7 cellular contexts compared by ENCODE assay signal in the genomic region with DNA sequence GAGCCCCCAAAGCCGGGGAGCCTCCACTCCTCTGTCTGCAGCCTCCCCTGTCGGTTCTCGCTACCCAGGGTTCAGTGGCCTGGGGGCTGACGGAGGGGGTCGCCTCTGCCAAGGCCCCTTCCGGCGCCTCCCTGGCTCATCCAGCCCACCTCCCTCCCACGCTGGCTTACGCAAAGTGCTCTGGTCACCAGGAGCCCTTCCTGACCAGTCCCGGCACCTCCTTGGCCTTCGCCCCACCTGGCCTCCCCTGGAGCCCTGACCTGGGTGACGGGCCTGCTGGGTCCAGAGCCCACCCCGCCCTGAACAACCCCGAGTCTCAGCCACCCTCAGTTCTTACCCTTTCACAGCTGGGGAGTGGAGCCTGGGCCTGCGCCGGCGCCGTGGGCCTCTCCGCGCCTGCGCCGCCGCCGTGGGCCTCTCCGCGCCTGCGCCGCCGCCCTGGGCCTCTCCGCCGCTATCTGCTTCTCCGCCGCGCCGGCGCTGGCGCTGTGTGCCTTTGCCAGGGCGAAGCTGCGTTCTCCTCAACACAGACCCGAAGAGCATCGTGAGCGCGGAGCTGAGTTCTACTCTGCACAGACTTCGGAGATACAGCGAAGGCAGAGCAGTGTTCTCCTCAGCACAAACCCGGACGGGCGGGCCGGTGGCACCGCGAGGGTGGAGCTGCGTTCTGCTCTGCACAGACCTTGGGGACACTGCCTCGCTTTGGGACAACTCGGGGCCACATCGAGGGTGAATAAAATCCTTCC.
DNase-seq lines count a peak whose midpoint lies in the region; ATAC-seq and TF ChIP-seq lines count a peak whose summit lies in the region.
"Not testable (repeated sequence)": the region's sequence is repeated elsewhere in the genome, so short reads cannot be mapped to it uniquely, and the experiment has no call there.

No MANE protein-coding gene starts in this region.

- not testable (repeated sequence) for H3K23ac ChIP-seq in trophoblast cell (ENCODE audit: low read length)

- not testable (repeated sequence) for H3K4me2 ChIP-seq in trophoblast cell (ENCODE audit: low read length)

- H4K12ac ChIP-seq in trophoblast cell (ENCODE audit: low read depth, low read length) = not testable (repeated sequence)

- not testable (repeated sequence) for H3K9me3 Mint-ChIP-seq in activated CD4-positive, alpha-beta T cell treated with anti-CD3 and anti-CD28 coated beads, Interleukin-2, amount 10 ng/mL, durations not matched to agents 7 days and 5 days

- H3K27me3 Mint-ChIP-seq in activated CD4-positive, alpha-beta T cell treated with anti-CD3 and anti-CD28 coated beads, Interleukin-2, amount 10 ng/mL, durations not matched to agents 7 days and 5 days = not testable (repeated sequence)

- intact Hi-C loops in Panc1 (cut with micrococcal nuclease; ENCODE audit: unreplicated experiment); colonic mucosa (cut with DNase I); left ventricle myocardium superior (cut with micrococcal nuclease); upper lobe of right lung (cut with DNase I): not testable (repeated sequence)

- not testable (repeated sequence) for H3K36me3 ChIP-seq in HUES64 (ENCODE audit: insufficient read depth, low read length); Panc1 (ENCODE audit: control insufficient read depth, insufficient read depth, low read length); colonic mucosa; trophoblast cell (ENCODE audit: control insufficient read depth in 1 of 2, insufficient read depth in 2 of 2, low read length in 2 of 2); upper lobe of right lung

- H3K36me3 Mint-ChIP-seq in activated CD4-positive, alpha-beta T cell treated with anti-CD3 and anti-CD28 coated beads, Interleukin-2, amount 10 ng/mL, durations not matched to agents 7 days and 5 days (ENCODE audit: low read depth) = not testable (repeated sequence)

- H3K27me3 ChIP-seq in HUES64 (ENCODE audit: insufficient read depth, low read length); Panc1 (ENCODE audit: control insufficient read depth, insufficient read depth, low read length); colonic mucosa; trophoblast cell (ENCODE audit: insufficient read depth, low read length); upper lobe of right lung: not testable (repeated sequence)

- not testable (repeated sequence) for H3K14ac ChIP-seq in trophoblast cell (ENCODE audit: low read length)

- H4K8ac ChIP-seq in trophoblast cell (ENCODE audit: low read depth, low read length) = not testable (repeated sequence)

- not testable (repeated sequence) for H4K91ac ChIP-seq in trophoblast cell (ENCODE audit: low read depth, low read length)

- ATAC-seq in Panc1 (peak; percentile 100), left ventricle myocardium superior (peak; percentile 59), upper lobe of right lung (peak; percentile 47)

- H3K79me1 ChIP-seq in trophoblast cell (ENCODE audit: low read length) = not testable (repeated sequence)

- H2AFZ ChIP-seq in trophoblast cell (ENCODE audit: insufficient read depth, low read length, poor library complexity) = not testable (repeated sequence)

- CTCF ChIA-PET in Panc1 (lab: Charles Lee); activated CD4-positive, alpha-beta T cell treated with anti-CD3 and anti-CD28 coated beads, Interleukin-2, amount 10 ng/mL, durations not matched to agents 7 days and 5 days (lab: Charles Lee): not testable (repeated sequence)

- not testable (repeated sequence) for DNase-seq in Panc1 (ENCODE audit: low read depth, low spot score); activated CD4-positive, alpha-beta T cell treated with anti-CD3 and anti-CD28 coated beads, Interleukin-2, amount 10 ng/mL, durations not matched to agents 7 days and 5 days; left ventricle myocardium superior; upper lobe of right lung
- DNase-seq in colonic mucosa = peak; percentile 24
- peak; percentile 53 to 80 for DNase-seq in trophoblast cell

- not testable (repeated sequence) for H3K79me2 ChIP-seq in trophoblast cell (ENCODE audit: control insufficient read depth, insufficient read depth, low read length, poor library complexity)

- POLR2A ChIA-PET in Panc1 (lab: Charles Lee) = interaction anchor here (0.5 kb wide), 1 partner anchor 135 kb away, joined by 10 read pairs; no protein-coding TSS in a partner anchor
- POLR2A ChIA-PET in activated CD4-positive, alpha-beta T cell treated with anti-CD3 and anti-CD28 coated beads, Interleukin-2, amount 10 ng/mL, durations not matched to agents 7 days and 5 days (lab: Charles Lee) = not testable (repeated sequence)

- H3K27ac ChIP-seq in HUES64 (ENCODE audit: low read depth, low read length); colonic mucosa; trophoblast cell (ENCODE audit: low read depth, low read length); upper lobe of right lung: not testable (repeated sequence)
- H3K27ac ChIP-seq in Panc1 (ENCODE audit: low read length) = 0 out of 2 replicates have a peak overlapping the region, but pooled peaks have one; percentile 39

- H2AK5ac ChIP-seq in trophoblast cell (ENCODE audit: low read length) = not testable (repeated sequence)

- not testable (repeated sequence) for H3K4ac ChIP-seq in trophoblast cell (ENCODE audit: low read depth, low read length)

- H3K4me3 Mint-ChIP-seq in activated CD4-positive, alpha-beta T cell treated with anti-CD3 and anti-CD28 coated beads, Interleukin-2, amount 10 ng/mL, durations not matched to agents 7 days and 5 days = not testable (repeated sequence)

- not testable (repeated sequence) for H2BK120ac ChIP-seq in trophoblast cell (ENCODE audit: insufficient read depth, low read length, poor library complexity)

- H3K4me3 ChIP-seq in HUES64 (ENCODE audit: low read length) = peak overlapping the region; percentile 47
- peak overlapping the region; percentile 61 to 69 for H3K4me3 ChIP-seq in Panc1 (ENCODE audit: low read depth in 2 of 2, low read length in 2 of 2)
- H3K4me3 ChIP-seq in colonic mucosa; trophoblast cell (ENCODE audit: low read depth, low read length); upper lobe of right lung: not testable (repeated sequence)

- H3K9ac ChIP-seq in HUES64 (ENCODE audit: low read depth, low read length); colonic mucosa (ENCODE audit: low read depth in 2 of 2, low read length in 2 of 2); trophoblast cell (ENCODE audit: low read length): not testable (repeated sequence)

- H2BK12ac ChIP-seq in trophoblast cell (ENCODE audit: low read length) = not testable (repeated sequence)

- not testable (repeated sequence) for H2BK5ac ChIP-seq in trophoblast cell (ENCODE audit: low read depth, low read length, poor library complexity)

- not testable (repeated sequence) for H3K9me3 ChIP-seq in HUES64 (ENCODE audit: insufficient read depth, low read depth, low read length); Panc1 (ENCODE audit: control insufficient read depth, insufficient read depth, low read depth, low read length); colonic mucosa; upper lobe of right lung
- H3K9me3 ChIP-seq in trophoblast cell (ENCODE audit: insufficient read depth, low read depth, low read length) = peaks cover 20% of the 10 kb centered on the region

- BruUV-seq in Panc1 (replicated peaks; lab: Mats Ljungman, UMichigan) = TSS peak; percentile 86

- peak overlapping the region; percentile 54 for H3K27ac Mint-ChIP-seq in activated CD4-positive, alpha-beta T cell treated with anti-CD3 and anti-CD28 coated beads, Interleukin-2, amount 10 ng/mL, durations not matched to agents 7 days and 5 days

- not testable (repeated sequence) for H3K4me1 ChIP-seq in HUES64 (ENCODE audit: insufficient read depth, low read length); Panc1 (ENCODE audit: control insufficient read depth, insufficient read depth, low read length); colonic mucosa; trophoblast cell (ENCODE audit: control insufficient read depth in 1 of 2, insufficient read depth in 2 of 2, low read length in 2 of 2); upper lobe of right lung

- not testable (repeated sequence) for H3K18ac ChIP-seq in trophoblast cell (ENCODE audit: low read length)

- in situ Hi-C loops in Panc1 (cut with HindIII; ENCODE audit: low pct_unique_long_range_greater_than_20kb, low sequenced_read_pairs) = not testable (repeated sequence)

- 93% methylated on average over 48 of the region's 55 CpGs for WGBS in HUES64
- no CpG with 5 or more reads among the region's 55 CpGs for WGBS in trophoblast cell (ENCODE audit: extremely low coverage, insufficient coverage, insufficient read length)

- not testable (repeated sequence) for H3K4me1 Mint-ChIP-seq in activated CD4-positive, alpha-beta T cell treated with anti-CD3 and anti-CD28 coated beads, Interleukin-2, amount 10 ng/mL, durations not matched to agents 7 days and 5 days

- not testable (repeated sequence) for TF ChIP-seq CTCF in Panc1 (IDR thresholded peaks at IDR 0.05); colonic mucosa (IDR thresholded peaks at IDR 0.05); upper lobe of right lung (IDR thresholded peaks at IDR 0.05)

Comparison
In these comparisons a context has a peak if more than half of its experiments do, and no peak if none do; other contexts are left out.
1. ATAC-seq: peak in every context shown above with its lines; median percentile 100 in Panc1; 59 in left ventricle myocardium superior; 47 in upper lobe of right lung.